8 cellular contexts compared by ENCODE assay signal in genomic region chr2:160270571-160271113, GRCh38.
DNase-seq lines count a peak whose midpoint lies in the region; ATAC-seq and TF ChIP-seq lines count a peak whose summit lies in the region.

No MANE protein-coding gene starts in this region.

- TF ChIP-seq CTCF in GM23338 (conservative IDR thresholded peaks at IDR 0.05; ENCODE audit: low read depth in 2 of 2): no peak
- TF ChIP-seq CTCF in WERI-Rb-1 (IDR thresholded peaks at IDR 0.05; ENCODE audit: low read depth, low read length): no peak
- TF ChIP-seq CTCF in left ventricle myocardium inferior (IDR thresholded peaks at IDR 0.05; ENCODE audit: borderline replicate concordance): no peak

- no peaks in the 10 kb centered on the region for H4K20me1 ChIP-seq in GM23338 (replicated peaks; ENCODE audit: insufficient read depth)
- H4K20me1 ChIP-seq in Karpas-422 (ENCODE audit: insufficient read depth, low read depth, low read length): no peaks in the 10 kb centered on the region

- H3K27ac ChIP-seq in GM23338 (ENCODE audit: low read depth): peak overlapping the region; percentile 76
- H3K27ac ChIP-seq in WERI-Rb-1: no peak overlapping the region
- peak overlapping the region; percentile 98 for H3K27ac ChIP-seq in left ventricle myocardium inferior (replicated peaks)
- H3K27ac ChIP-seq in Karpas-422 (ENCODE audit: low read length): no peak overlapping the region

- H3K27me3 ChIP-seq in GM23338 (ENCODE audit: insufficient read depth): peaks cover 12% of the 10 kb centered on the region
- H3K27me3 ChIP-seq in WERI-Rb-1 (ENCODE audit: insufficient read depth, low read depth, severe bottlenecking): no peaks in the 10 kb centered on the region
- no peaks in the 10 kb centered on the region for H3K27me3 ChIP-seq in left ventricle myocardium inferior (ENCODE audit: low read depth)
- H3K27me3 ChIP-seq in skeletal muscle satellite cell (ENCODE audit: control insufficient read depth, insufficient read depth, low read length): no peaks in the 10 kb centered on the region
- H3K27me3 ChIP-seq in Karpas-422 (ENCODE audit: low read length): 0 out of 2 replicates have a peak, but pooled peaks cover 3% of the 10 kb centered on the region

- peak overlapping the region; percentile 79 for H3K4me3 Mint-ChIP-seq in GM23338

- peak overlapping the region; percentile 62 for H3K4me3 ChIP-seq in GM23338
- H3K4me3 ChIP-seq in WERI-Rb-1 (ENCODE audit: low read depth, low read length): peak overlapping the region; percentile 36; the same call in 1 of the 2 replicates
- peak overlapping the region; percentile 69 for H3K4me3 ChIP-seq in left ventricle myocardium inferior
- H3K4me3 ChIP-seq in skeletal muscle satellite cell (ENCODE audit: low read length): peak overlapping the region; percentile 59
- no peak overlapping the region for H3K4me3 ChIP-seq in Karpas-422 (ENCODE audit: low read length)

- H3K4me1 Mint-ChIP-seq in GM23338: peaks cover 32% of the 10 kb centered on the region

- H2AFZ ChIP-seq in GM23338 (no peak overlapping the region), Karpas-422 (ENCODE audit: low read length) (no peak overlapping the region)

- intact Hi-C loops in left ventricle myocardium inferior (cut with micrococcal nuclease): loop anchor here (10.0 kb wide), 1 partner anchor 714 kb away; no protein-coding TSS in a partner anchor

- DNase-seq in GM23338 (ENCODE audit: low spot score): peak; percentile 53
- DNase-seq in WERI-Rb-1: no peak
- DNase-seq in left ventricle myocardium inferior: no peak
- DNase-seq in stimulated activated CD4-positive, alpha-beta T cell treated with anti-CD3 and anti-CD28 coated beads, Interleukin-4, amount 100 ng/mL, for 4 hours: no peak
- no peak for DNase-seq in central memory CD4-positive, alpha-beta T cell
- DNase-seq in Karpas-422: no peak

- H3K4me1 ChIP-seq in GM23338 (ENCODE audit: insufficient read depth) (peaks cover 23% of the 10 kb centered on the region), left ventricle myocardium inferior (peaks cover 48% of the 10 kb centered on the region), skeletal muscle satellite cell (ENCODE audit: control insufficient read depth, insufficient read depth, low read length) (peaks cover 39% of the 10 kb centered on the region), Karpas-422 (ENCODE audit: low read length) (no peaks in the 10 kb centered on the region)

- H3K27ac Mint-ChIP-seq in GM23338: peak overlapping the region; percentile 90

- H3K27me3 Mint-ChIP-seq in GM23338 (ENCODE audit: insufficient read depth, low read depth, poor library complexity): peaks cover 15% of the 10 kb centered on the region

- H3K36me3 Mint-ChIP-seq in GM23338 (ENCODE audit: low read depth): peaks cover 7% of the 10 kb centered on the region; the same call in 2 of the 3 replicates

- peak overlapping the region; percentile 79 for H3K9ac ChIP-seq in skeletal muscle satellite cell (ENCODE audit: low read depth, low read length)
- no peak overlapping the region for H3K9ac ChIP-seq in Karpas-422 (ENCODE audit: low read length)

- ATAC-seq in GM23338 (peak; percentile 35), HG02938 (IDR thresholded peaks at IDR 0.05; ENCODE audit: unreplicated experiment) (no peak)

- H3K4me2 ChIP-seq in GM23338 (peak overlapping the region; percentile 82), skeletal muscle satellite cell (ENCODE audit: low read length) (peak overlapping the region; percentile 77), Karpas-422 (ENCODE audit: low read depth, low read length, poor library complexity, severe bottlenecking) (no peak overlapping the region)

- peaks cover 14% of the 10 kb centered on the region; the same call in 1 of the 2 replicates for H3F3A ChIP-seq in GM23338 (replicated peaks; ENCODE audit: low read depth)

- no peaks in the 10 kb centered on the region for H3K36me3 ChIP-seq in GM23338 (ENCODE audit: insufficient read depth)
- no peaks in the 10 kb centered on the region for H3K36me3 ChIP-seq in WERI-Rb-1
- H3K36me3 ChIP-seq in left ventricle myocardium inferior: peaks cover 38% of the 10 kb centered on the region
- peaks cover 41% of the 10 kb centered on the region for H3K36me3 ChIP-seq in skeletal muscle satellite cell (ENCODE audit: insufficient read depth, low read length)
- H3K36me3 ChIP-seq in Karpas-422 (ENCODE audit: insufficient read depth, low read length): no peaks in the 10 kb centered on the region

- H3K9me3 Mint-ChIP-seq in GM23338: no peaks in the 10 kb centered on the region

- H3K9me3 ChIP-seq in WERI-Rb-1 (ENCODE audit: severe bottlenecking): no peaks in the 10 kb centered on the region
- H3K9me3 ChIP-seq in left ventricle myocardium inferior (replicated peaks): no peaks in the 10 kb centered on the region
- no peaks in the 10 kb centered on the region for H3K9me3 ChIP-seq in skeletal muscle satellite cell (replicated peaks; ENCODE audit: low read length)
- H3K9me3 ChIP-seq in Karpas-422 (ENCODE audit: low read length): no peaks in the 10 kb centered on the region

- H3K9me2 ChIP-seq in GM23338 (ENCODE audit: insufficient read depth) (no peaks in the 10 kb centered on the region), Karpas-422 (replicated peaks; ENCODE audit: insufficient read depth, low read length) (no peaks in the 10 kb centered on the region)

- H3K79me2 ChIP-seq in GM23338 (replicated peaks; ENCODE audit: insufficient read depth) (no peaks in the 10 kb centered on the region), Karpas-422 (ENCODE audit: low read length) (no peaks in the 10 kb centered on the region)

TF ChIP-seq in GM23338, 12 proteins besides CTCF, POLR2A, EP300 and RAD21:
- TF ChIP-seq POLR2AphosphoS5 (IDR thresholded peaks at IDR 0.05; ENCODE audit: low read depth): no peak
- no peak for TF ChIP-seq REST (IDR thresholded peaks at IDR 0.05; ENCODE audit: unreplicated experiment)
- TF ChIP-seq CREB1 (CRISPR knock-in tag; IDR thresholded peaks at IDR 0.05; ENCODE audit: low read depth): 0 out of 2 replicates have a peak, but pooled peaks have one; percentile 0

Comparison
In these comparisons a context has a peak if more than half of its experiments do, and no peak if none do; other contexts are left out.
1. H3K27ac ChIP-seq: peak in GM23338 (single experiment) and left ventricle myocardium inferior (single experiment); none in WERI-Rb-1 (single experiment) and Karpas-422 (single experiment).